21 cellular contexts compared by ENCODE assay signal in genomic region chr11:71309181-71309580, GRCh38. TPM values are rescaled to one million over a fixed set of nuclear protein-coding genes. Genes with fewer than 3 reads are reported as not detected.
"Had no signal": no experiment of that assay in that cellular context is flagged by ENCODE, and none has a peak within 500 bp of the region (broad histone marks: within the 10 kb centered on the region; RNA-seq: fewer than 3 reads in every experiment).

No MANE protein-coding gene starts in this region.

- H3K4me1 ChIP-seq: left lung had no signal

- H3K4me3 Mint-ChIP-seq: activated B cell treated with CpG ODN at 0.5 μM for 24 hours; activated CD4-positive, alpha-beta memory T cell treated with anti-CD3 and anti-CD28 coated beads, Interleukin-2, amount 10 ng/mL, durations not matched to agents 7 days and 5 days; activated naive CD8-positive, alpha-beta T cell; endodermal cell; stimulated activated naive CD8-positive, alpha-beta T cell treated with anti-CD3 and anti-CD28 coated beads, Interleukin-15, amount 100 ng/mL, for 72 hours had no signal

- DNase-seq: activated B cell treated with CpG ODN at 0.5 μM for 24 hours; activated CD4-positive, alpha-beta memory T cell treated with anti-CD3 and anti-CD28 coated beads, Interleukin-2, amount 10 ng/mL, durations not matched to agents 7 days and 5 days; activated CD4-positive, alpha-beta T cell treated with anti-CD3 and anti-CD28 coated beads for 48 hours; amniotic stem cell; dorsolateral prefrontal cortex; foreskin melanocyte; glutamatergic neuron; kidney; left lung; midbrain; occipital lobe; small intestine; stimulated activated CD4-positive, alpha-beta T cell treated with anti-CD3 and anti-CD28 coated beads, Interleukin-4, amount 100 ng/mL, for 1 hour; stimulated activated naive CD8-positive, alpha-beta T cell treated with anti-CD3 and anti-CD28 coated beads, Interleukin-15, amount 100 ng/mL, for 72 hours; T-helper 1 cell; T-helper 9 cell; trophoblast cell had no signal

- H3K27me3 ChIP-seq: cardiac muscle cell, left lung had no signal

- H3K27ac Mint-ChIP-seq: activated B cell treated with CpG ODN at 0.5 μM for 24 hours; activated CD4-positive, alpha-beta memory T cell treated with anti-CD3 and anti-CD28 coated beads, Interleukin-2, amount 10 ng/mL, durations not matched to agents 7 days and 5 days; activated naive CD8-positive, alpha-beta T cell; endodermal cell; progenitor cell of endocrine pancreas; stimulated activated naive CD8-positive, alpha-beta T cell treated with anti-CD3 and anti-CD28 coated beads, Interleukin-15, amount 100 ng/mL, for 72 hours had no signal

- H3K9me3 Mint-ChIP-seq: activated B cell treated with CpG ODN at 0.5 μM for 24 hours; activated CD4-positive, alpha-beta memory T cell treated with anti-CD3 and anti-CD28 coated beads, Interleukin-2, amount 10 ng/mL, durations not matched to agents 7 days and 5 days; stimulated activated naive CD8-positive, alpha-beta T cell treated with anti-CD3 and anti-CD28 coated beads, Interleukin-15, amount 100 ng/mL, for 72 hours had no signal

- H3K4me3 ChIP-seq: cardiac muscle cell, dorsolateral prefrontal cortex, left lung had no signal

- H3K36me3 Mint-ChIP-seq: activated naive CD8-positive, alpha-beta T cell had no signal

- H3K27ac ChIP-seq: cardiac muscle cell, dorsolateral prefrontal cortex, left lung had no signal

- H3K27me3 Mint-ChIP-seq: activated B cell treated with CpG ODN at 0.5 μM for 24 hours; activated CD4-positive, alpha-beta memory T cell treated with anti-CD3 and anti-CD28 coated beads, Interleukin-2, amount 10 ng/mL, durations not matched to agents 7 days and 5 days; activated naive CD8-positive, alpha-beta T cell had no signal

- H3K36me3 ChIP-seq: cardiac muscle cell, left lung had no signal

- ATAC-seq: left lung; stimulated activated naive CD8-positive, alpha-beta T cell treated with anti-CD3 and anti-CD28 coated beads, Interleukin-15, amount 100 ng/mL, for 72 hours had no signal

- H3K4me1 Mint-ChIP-seq: activated B cell treated with CpG ODN at 0.5 μM for 24 hours; activated CD4-positive, alpha-beta memory T cell treated with anti-CD3 and anti-CD28 coated beads, Interleukin-2, amount 10 ng/mL, durations not matched to agents 7 days and 5 days; endodermal cell; stimulated activated naive CD8-positive, alpha-beta T cell treated with anti-CD3 and anti-CD28 coated beads, Interleukin-15, amount 100 ng/mL, for 72 hours had no signal

- FAIRE-seq: kidney, small intestine had no signal

- H3K9me3 ChIP-seq: left lung had no signal

RNA-seq across cellular contexts. Expression of gene SHANK2, which starts 56.8 kb away (rescaled TPM):
- total RNA-seq: activated CD4-positive, alpha-beta memory T cell treated with anti-CD3 and anti-CD28 coated beads, Interleukin-2, amount 10 ng/mL, durations not matched to agents 7 days and 5 days had no signal
- polyA plus RNA-seq: cardiac muscle cell had no signal
